In genomic region chr2:112803691-112804521, GRCh38 we compare ENCODE assay signal across 11 cellular contexts. TPM values are rescaled to one million over a fixed set of nuclear protein-coding genes. Genes with fewer than 3 reads are reported as not detected.
DNase-seq lines count a peak whose midpoint lies in the region; ATAC-seq and TF ChIP-seq lines count a peak whose summit lies in the region.
"Had no signal": no experiment of that assay in that cellular context is flagged by ENCODE, and none has a peak within 500 bp of the region (broad histone marks: within the 10 kb centered on the region; RNA-seq: fewer than 3 reads in every experiment).

No MANE protein-coding gene starts in this region.

- no peak overlapping the region for H2AFZ ChIP-seq in OCI-LY3 (ENCODE audit: low read depth, low read length)

- no peaks in the 10 kb centered on the region for H3K79me2 ChIP-seq in OCI-LY3 (ENCODE audit: low read length)

- H3K4me2 ChIP-seq in OCI-LY3 (ENCODE audit: low read length) = peak overlapping the region; percentile 55

- in situ Hi-C loops in transverse colon (cut with MboI; ENCODE audit: low pct_ligation_motif_present in 1 of 4, low pct_unique_long_range_greater_than_20kb in 1 of 4, low sequenced_read_pairs in 3 of 4) = no loop called here

- TF ChIP-seq POLR2A in transverse colon (IDR thresholded peaks at IDR 0.05) = no peak

- peaks cover 12% of the 10 kb centered on the region for H3K9me3 Mint-ChIP-seq in chondrocyte (ENCODE audit: low read depth)

- H3K4me3 ChIP-seq in OCI-LY3 (ENCODE audit: low read length) = peak overlapping the region; percentile 9
- no peak overlapping the region for H3K4me3 ChIP-seq in transverse colon
- H3K4me3 ChIP-seq: lower lobe of right lung had no signal

- ATAC-seq in GM18498 (IDR thresholded peaks at IDR 0.05; ENCODE audit: unreplicated experiment) = no peak
- ATAC-seq in GM21390 (IDR thresholded peaks at IDR 0.05; ENCODE audit: unreplicated experiment) = no peak
- ATAC-seq in HG03460 (IDR thresholded peaks at IDR 0.05; ENCODE audit: unreplicated experiment) = no peak
- ATAC-seq: lower lobe of right lung had no signal

- intact Hi-C loops in transverse colon (cut with DNase I; ENCODE audit: low total_unique reads) = no loop called here

- no peak for TF ChIP-seq EP300 in transverse colon (IDR thresholded peaks at IDR 0.05; ENCODE audit: low read depth)

- peak overlapping the region; percentile 78 for H3K27ac Mint-ChIP-seq in chondrocyte (ENCODE audit: unreplicated experiment)
- H3K27ac Mint-ChIP-seq: activated CD4-positive, alpha-beta T cell treated with anti-CD3 and anti-CD28 coated beads, Interleukin-2, amount 10 ng/mL, durations not matched to agents 7 days and 5 days had no signal

- no peaks in the 10 kb centered on the region for H4K20me1 ChIP-seq in OCI-LY3 (ENCODE audit: insufficient read depth, low read length)

- peaks cover 7% of the 10 kb centered on the region for H3K36me3 Mint-ChIP-seq in chondrocyte (ENCODE audit: low read depth)
- H3K36me3 Mint-ChIP-seq: CD4-positive, CD25-positive, alpha-beta regulatory T cell had no signal

- H3K4me1 ChIP-seq in OCI-LY3 (ENCODE audit: low read length) = peaks cover 50% of the 10 kb centered on the region
- H3K4me1 ChIP-seq in transverse colon = no peaks in the 10 kb centered on the region
- H3K4me1 ChIP-seq: lower lobe of right lung had no signal

- no peaks in the 10 kb centered on the region for H3K27me3 Mint-ChIP-seq in chondrocyte (ENCODE audit: low read depth)
- H3K27me3 Mint-ChIP-seq: activated CD4-positive, alpha-beta T cell treated with anti-CD3 and anti-CD28 coated beads, Interleukin-2, amount 10 ng/mL, durations not matched to agents 7 days and 5 days; CD4-positive, CD25-positive, alpha-beta regulatory T cell had no signal

- DNase-seq in A172 (ENCODE audit: low spot score) (peak; percentile 42), GM20000 (ENCODE audit: low spot score) (peak; percentile 16), chondrocyte (ENCODE audit: low spot score) (no peak), transverse colon (no peak)
- DNase-seq: activated CD4-positive, alpha-beta T cell treated with anti-CD3 and anti-CD28 coated beads, Interleukin-2, amount 10 ng/mL, durations not matched to agents 7 days and 5 days; lower lobe of right lung had no signal

- WGBS in transverse colon (ENCODE audit: low coverage in 1 of 2), 2 donors = 67 to 69% methylated on average over 4 to 5 of the region's 5 CpGs

- no peak overlapping the region for H3K4me3 Mint-ChIP-seq in chondrocyte (ENCODE audit: unreplicated experiment)
- H3K4me3 Mint-ChIP-seq: activated CD4-positive, alpha-beta T cell treated with anti-CD3 and anti-CD28 coated beads, Interleukin-2, amount 10 ng/mL, durations not matched to agents 7 days and 5 days; CD4-positive, CD25-positive, alpha-beta regulatory T cell had no signal

- H3K36me3 ChIP-seq in OCI-LY3 (replicated peaks; ENCODE audit: low read depth, low read length) = no peaks in the 10 kb centered on the region
- H3K36me3 ChIP-seq in transverse colon = no peaks in the 10 kb centered on the region
- H3K36me3 ChIP-seq: lower lobe of right lung had no signal

- H3K4me1 Mint-ChIP-seq in chondrocyte (ENCODE audit: low read depth) = peaks cover 22% of the 10 kb centered on the region

- H3K27me3 ChIP-seq in OCI-LY3 (ENCODE audit: low read depth, low read length) (no peaks in the 10 kb centered on the region), transverse colon (no peaks in the 10 kb centered on the region)

- peaks cover 10% of the 10 kb centered on the region for H3K9me3 ChIP-seq in OCI-LY3 (ENCODE audit: insufficient read depth, low read length)
- H3K9me3 ChIP-seq in transverse colon = peaks cover 0 to 3% of the 10 kb centered on the region in 2 donors
- H3K9me3 ChIP-seq: lower lobe of right lung had no signal

- no peak overlapping the region for H3K9ac ChIP-seq in OCI-LY3 (ENCODE audit: low read length)

- H3K27ac ChIP-seq in OCI-LY3 (ENCODE audit: low read length) = peak overlapping the region; percentile 77
- no peak overlapping the region for H3K27ac ChIP-seq in transverse colon
- H3K27ac ChIP-seq: lower lobe of right lung had no signal

- no peak for TF ChIP-seq CTCF in GM20000 (IDR thresholded peaks at IDR 0.05; ENCODE audit: extremely low read depth, missing control alignments)
- TF ChIP-seq CTCF in OCI-LY3 (IDR thresholded peaks at IDR 0.05; ENCODE audit: low read depth, low read length) = no peak
- TF ChIP-seq CTCF in chondrocyte (IDR thresholded peaks at IDR 0.05) = no peak
- no peak for TF ChIP-seq CTCF in transverse colon (IDR thresholded peaks at IDR 0.05)

RNA-seq across cellular contexts. Expression of gene IL1A, which starts 19.6 kb away (rescaled TPM):
- total RNA-seq in A172 (2014; rRNA removed; shearing (Covaris generic)) = 0.05 TPM in 1 of 2 replicates, not detected in the other
- total RNA-seq in chondrocyte (not detected in 3 replicates), transverse colon (not detected)

RNA-seq across cellular contexts. Expression of gene IL1B, which starts 32.7 kb away (rescaled TPM):
- total RNA-seq in A172 (2014; rRNA removed; shearing (Covaris generic)) = 0.19 TPM in 1 of 2 replicates, not detected in the other
- total RNA-seq in chondrocyte = not detected in 3 replicates
- total RNA-seq in transverse colon = 1 to 10 TPM in 3 of 4 donors, not detected in 1; 1.9 to 7.1 (median 4.6) TPM
- total RNA-seq: activated CD4-positive, alpha-beta T cell treated with anti-CD3 and anti-CD28 coated beads, Interleukin-2, amount 10 ng/mL, durations not matched to agents 7 days and 5 days had no signal

RNA-seq across cellular contexts. Expression of gene CKAP2L, which starts 39.5 kb away (rescaled TPM):
- total RNA-seq in A172 (2014; rRNA removed; shearing (Covaris generic)) = 18.0 and 21.0 TPM in 2 replicates
- total RNA-seq in chondrocyte = 3.4 to 6.1 TPM (median 5.1 TPM) in 3 replicates
- total RNA-seq in transverse colon = 10 to 100 TPM in 1 of 4 donors, 1 to 10 TPM in 1, under 1 TPM in 1, not detected in 1; 0.64 to 33.0 (median 2.2) TPM

Comparison
In these comparisons a context has a peak if more than half of its experiments do, and no peak if none do; other contexts are left out.
1. DNase-seq: peak in A172 (single experiment) and GM20000 (single experiment); none in chondrocyte (single experiment) and transverse colon (single experiment).